Comparison of ENCODE assay signal across 33 cellular contexts in the genomic region with DNA sequence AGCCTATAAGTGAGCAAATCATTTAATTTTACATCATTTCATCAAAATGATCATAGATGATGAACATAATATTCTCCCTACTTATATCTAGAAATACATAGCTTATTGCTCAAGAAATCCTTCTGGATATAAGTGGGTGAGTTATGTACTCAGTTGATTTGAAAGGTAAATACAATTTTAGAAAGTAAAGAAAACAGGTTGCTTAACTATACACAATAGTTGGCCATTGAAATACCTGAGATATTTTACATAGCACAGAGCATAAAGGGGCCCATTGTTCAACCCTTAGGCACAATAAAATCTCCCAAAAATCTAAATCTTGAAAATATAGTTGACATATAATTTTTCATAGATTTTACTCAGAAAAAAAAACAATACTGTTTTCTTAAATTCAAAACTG.
"Had no signal": no experiment of that assay in that cellular context is flagged by ENCODE, and none has a peak within 500 bp of the region (broad histone marks: within the 10 kb centered on the region; RNA-seq: fewer than 3 reads in every experiment).

No MANE protein-coding gene starts in this region.

- H3K36me3 ChIP-seq: adrenal gland, brain microvascular endothelial cell, breast epithelium had no signal

- FAIRE-seq: astrocyte, TTC549 had no signal

- ATAC-seq: activated CD8-positive, alpha-beta T cell treated with anti-CD3 and anti-CD28 coated beads for 36 hours; activated naive CD4-positive, alpha-beta T cell treated with anti-CD3 and anti-CD28 coated beads, Interleukin-2, amount 50 U/mL, for 72 hours; activated T-cell treated with anti-CD3 and anti-CD28 coated beads, Interleukin-2, amount 50 U/mL, for 4 hours; activated T-cell treated with anti-CD3 and anti-CD28 coated beads, Interleukin-2, amount 50 U/mL, for 72 hours; activated T-helper 17 cell treated with anti-CD3 and anti-CD28 coated beads, Interleukin-2, amount 50 U/mL, for 72 hours; body of pancreas had no signal

- H3K4me3 ChIP-seq: adrenal gland, body of pancreas, breast epithelium had no signal

- H3K4me1 ChIP-seq: adrenal gland, body of pancreas, breast epithelium had no signal

- H3K27ac ChIP-seq: adrenal gland, body of pancreas, brain microvascular endothelial cell, breast epithelium, VCaP had no signal

- H3K9me3 ChIP-seq: adrenal gland, body of pancreas, breast epithelium had no signal

- H3K27me3 ChIP-seq: adrenal gland, body of pancreas, brain microvascular endothelial cell, breast epithelium had no signal

- DNase-seq: activated B cell treated with CpG ODN at 0.5 μM for 24 hours; activated CD4-positive, alpha-beta memory T cell treated with anti-CD3 and anti-CD28 coated beads for 36 hours; activated CD4-positive, alpha-beta T cell treated with anti-CD3 and anti-CD28 coated beads for 4 hours; activated CD4-positive, alpha-beta T cell treated with anti-CD3 and anti-CD28 coated beads, Interleukin-2, amount 10 ng/mL, durations not matched to agents 24 days and 14 days; activated CD4-positive, alpha-beta T cell treated with anti-CD3 and anti-CD28 coated beads, Interleukin-2, amount 50 U/mL, for 1 hour; activated CD4-positive, alpha-beta T cell treated with anti-CD3 and anti-CD28 coated beads, Interleukin-2, amount 50 U/mL, for 4 hours; activated CD4-positive, CD25-positive, alpha-beta regulatory T cell treated with anti-CD3 and anti-CD28 coated beads, Interleukin-2, amount 50 U/mL, for 72 hours; activated CD8-positive, alpha-beta memory T cell treated with anti-CD3 and anti-CD28 coated beads, Interleukin-2, amount 50 U/mL, for 4 hours; activated CD8-positive, alpha-beta T cell treated with anti-CD3 and anti-CD28 coated beads for 36 hours; activated effector memory CD4-positive, alpha-beta T cell treated with anti-CD3 and anti-CD28 coated beads, Interleukin-2, amount 50 U/mL, for 16 hours; activated gamma-delta T cell treated with Interleukin-2 at 50 U/mL for 16 hours; activated naive CD4-positive, alpha-beta T cell; activated naive CD4-positive, alpha-beta T cell treated with anti-CD3 and anti-CD28 coated beads for 36 hours; activated naive CD4-positive, alpha-beta T cell treated with anti-CD3 and anti-CD28 coated beads, Interleukin-2, amount 50 U/mL, for 16 hours; activated naive CD8-positive, alpha-beta T cell treated with anti-CD3 and anti-CD28 coated beads for 36 hours; activated T-cell treated with anti-CD3 and anti-CD28 coated beads for 4 hours; activated T-cell treated with anti-CD3 and anti-CD28 coated beads, Interleukin-2, amount 50 U/mL, for 1 hour; activated T-cell treated with anti-CD3 and anti-CD28 coated beads, Interleukin-2, amount 50 U/mL, for 4 hours; activated T-cell treated with anti-CD3 and anti-CD28 coated beads, Interleukin-2, amount 50 U/mL, for 72 hours; adrenal gland; amniotic stem cell; aorta; body of pancreas; brain microvascular endothelial cell; central memory CD4-positive, alpha-beta T cell; T-helper 2 cell; T-helper 9 cell had no signal
